In the genomic region with DNA sequence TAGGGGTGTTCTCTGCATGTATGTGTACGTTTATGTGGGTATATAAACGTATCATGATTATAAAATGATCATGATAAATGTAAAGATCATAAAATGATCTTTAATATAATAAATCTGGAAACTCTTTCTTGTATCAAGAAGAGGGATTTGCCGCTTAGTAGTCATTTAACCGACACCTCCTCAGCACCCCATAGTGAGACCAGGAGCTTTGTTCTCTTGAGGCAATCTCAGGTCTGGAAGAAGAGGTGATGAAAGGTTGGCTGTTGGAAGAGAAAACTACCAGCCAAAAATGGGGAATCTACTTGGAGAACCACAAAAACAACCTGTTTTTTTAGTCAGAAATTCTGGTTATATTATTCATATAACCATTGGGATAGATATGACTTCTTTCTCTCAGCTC, we compare ENCODE assay signal across 10 cellular contexts. TPM values are rescaled to one million over a fixed set of nuclear protein-coding genes. Genes with fewer than 3 reads are reported as not detected.
DNase-seq lines count a peak whose midpoint lies in the region; ATAC-seq and TF ChIP-seq lines count a peak whose summit lies in the region.
"Had no signal": no experiment of that assay in that cellular context is flagged by ENCODE, and none has a peak within 500 bp of the region (broad histone marks: within the 10 kb centered on the region; RNA-seq: fewer than 3 reads in every experiment).

No MANE protein-coding gene starts in this region.

- H3K27me3 ChIP-seq in left ventricle myocardium inferior (ENCODE audit: low read depth) (no peaks in the 10 kb centered on the region), right atrium auricular region (no peaks in the 10 kb centered on the region)
- H3K27me3 ChIP-seq in naive thymus-derived CD4-positive, alpha-beta T cell (ENCODE audit: control insufficient read depth in 2 of 2, insufficient read depth in 2 of 2, low read length in 2 of 2), result no peaks in the 10 kb centered on the region

- no peak for DNase-seq in left ventricle myocardium inferior
- no peak for DNase-seq in right atrium auricular region (ENCODE audit: low spot score)
- no peak for DNase-seq in activated naive CD4-positive, alpha-beta T cell treated with anti-CD3 and anti-CD28 coated beads, Interleukin-2, amount 50 U/mL, for 72 hours (ENCODE audit: low spot score in 2 of 2)
- DNase-seq in naive thymus-derived CD4-positive, alpha-beta T cell, result no peak
- no peak for DNase-seq in NCI-H1436 treated with DMSO at 0.1 percent for 48 hours (lab: John Stamatoyannopoulos, UW)
- no peak for DNase-seq in mesothelial cell of epicardium (ENCODE audit: low spot score in 2 of 2, unreplicated experiment in 2 of 2)
- no peak for DNase-seq in SHP77 (lab: John Stamatoyannopoulos, UW)
- no peak for DNase-seq in glutamatergic neuron
- DNase-seq: retina, SW 1271 had no signal

- no peak for TF ChIP-seq CTCF in left ventricle myocardium inferior (IDR thresholded peaks at IDR 0.05; ENCODE audit: borderline replicate concordance)
- TF ChIP-seq CTCF in right atrium auricular region (IDR thresholded peaks at IDR 0.05), result no peak
- no peak for TF ChIP-seq CTCF in mesothelial cell of epicardium (IDR thresholded peaks at IDR 0.05; ENCODE audit: unreplicated experiment)
- no peak for TF ChIP-seq CTCF in glutamatergic neuron (IDR thresholded peaks at IDR 0.05; ENCODE audit: partially characterized antibody, unreplicated experiment)

- intact Hi-C loops in left ventricle myocardium inferior (cut with micrococcal nuclease), result no loop called here
- intact Hi-C loops in naive thymus-derived CD4-positive, alpha-beta T cell (cut with micrococcal nuclease), result no loop called here

- H3K4me1 Mint-ChIP-seq in naive thymus-derived CD4-positive, alpha-beta T cell, result peaks cover 80 to 99% (median 94%) of the 10 kb centered on the region in 7 donors
- peaks cover 12% of the 10 kb centered on the region for H3K4me1 Mint-ChIP-seq in mesothelial cell of epicardium
- peaks cover 13% of the 10 kb centered on the region for H3K4me1 Mint-ChIP-seq in glutamatergic neuron (ENCODE audit: low read depth, unreplicated experiment)

- peaks cover 54% of the 10 kb centered on the region for H3K36me3 ChIP-seq in left ventricle myocardium inferior
- H3K36me3 ChIP-seq in right atrium auricular region, result peaks cover 53% of the 10 kb centered on the region
- peaks cover 0 to 46% (median 22%) of the 10 kb centered on the region in 3 experiments for H3K36me3 ChIP-seq in naive thymus-derived CD4-positive, alpha-beta T cell (ENCODE audit: control insufficient read depth in 2 of 3, insufficient read depth in 3 of 3, low read length in 3 of 3)

- H3K4me3 ChIP-seq in left ventricle myocardium inferior, result no peak overlapping the region
- no peak overlapping the region for H3K4me3 ChIP-seq in right atrium auricular region
- peak overlapping the region; percentile 23 for H3K4me3 ChIP-seq in naive thymus-derived CD4-positive, alpha-beta T cell (ENCODE audit: low read length)

- H3K27me3 Mint-ChIP-seq in naive thymus-derived CD4-positive, alpha-beta T cell, result no peaks in the 10 kb centered on the region
- H3K27me3 Mint-ChIP-seq in mesothelial cell of epicardium (ENCODE audit: low read depth) (no peaks in the 10 kb centered on the region), glutamatergic neuron (ENCODE audit: unreplicated experiment) (peaks cover 2% of the 10 kb centered on the region)

- peak overlapping the region; percentile 85 for H3K27ac ChIP-seq in left ventricle myocardium inferior (replicated peaks)
- peak overlapping the region in 1 of 2 donors; percentile 74 for H3K27ac ChIP-seq in right atrium auricular region
- H3K27ac ChIP-seq in naive thymus-derived CD4-positive, alpha-beta T cell (ENCODE audit: low read depth, low read length), result peak overlapping the region; percentile 69

- POLR2A ChIA-PET in naive thymus-derived CD4-positive, alpha-beta T cell (lab: Charles Lee), result interaction anchor here (0.7 to 33.4 kb wide), 5 partner anchors 9 to 604 kb away, joined by 3 to 853 read pairs (median 77); a partner anchor contains a TSS

- H3K4me1 ChIP-seq in left ventricle myocardium inferior (peaks cover 98% of the 10 kb centered on the region), right atrium auricular region (peaks cover 0 to 86% of the 10 kb centered on the region in 2 donors)
- H3K4me1 ChIP-seq in naive thymus-derived CD4-positive, alpha-beta T cell (ENCODE audit: control insufficient read depth in 2 of 2, insufficient read depth in 2 of 2, low read length in 2 of 2), result peaks cover 83 to 97% of the 10 kb centered on the region in 2 donors

- peaks cover 41 to 43% of the 10 kb centered on the region in 2 donors for H3K36me3 Mint-ChIP-seq in activated naive CD4-positive, alpha-beta T cell treated with anti-CD3 and anti-CD28 coated beads, Interleukin-2, amount 50 U/mL, for 72 hours
- peaks cover 19 to 51% (median 44%) of the 10 kb centered on the region in 5 donors for H3K36me3 Mint-ChIP-seq in naive thymus-derived CD4-positive, alpha-beta T cell
- H3K36me3 Mint-ChIP-seq in mesothelial cell of epicardium, result peaks cover 28% of the 10 kb centered on the region
- H3K36me3 Mint-ChIP-seq in glutamatergic neuron (ENCODE audit: unreplicated experiment), result no peaks in the 10 kb centered on the region

- no peaks in the 10 kb centered on the region for H3K9me3 ChIP-seq in left ventricle myocardium inferior (replicated peaks)
- H3K9me3 ChIP-seq in right atrium auricular region, result no peaks in the 10 kb centered on the region
- H3K9me3 ChIP-seq in naive thymus-derived CD4-positive, alpha-beta T cell (ENCODE audit: control insufficient read depth in 2 of 3, low read length in 3 of 3), result no peaks in the 10 kb centered on the region

- peak overlapping the region; percentile 97 to 100 for H3K27ac Mint-ChIP-seq in activated naive CD4-positive, alpha-beta T cell treated with anti-CD3 and anti-CD28 coated beads, Interleukin-2, amount 50 U/mL, for 72 hours
- peak overlapping the region; percentile 91 to 98 (median 95) for H3K27ac Mint-ChIP-seq in naive thymus-derived CD4-positive, alpha-beta T cell
- no peak overlapping the region for H3K27ac Mint-ChIP-seq in mesothelial cell of epicardium
- no peak overlapping the region for H3K27ac Mint-ChIP-seq in glutamatergic neuron (ENCODE audit: unreplicated experiment)

- peaks cover 0 to 3% of the 10 kb centered on the region in 2 donors for H3K9me3 Mint-ChIP-seq in activated naive CD4-positive, alpha-beta T cell treated with anti-CD3 and anti-CD28 coated beads, Interleukin-2, amount 50 U/mL, for 72 hours
- H3K9me3 Mint-ChIP-seq in naive thymus-derived CD4-positive, alpha-beta T cell, result peaks cover 0 to 2% (median 0%) of the 10 kb centered on the region in 11 donors
- no peaks in the 10 kb centered on the region for H3K9me3 Mint-ChIP-seq in mesothelial cell of epicardium
- H3K9me3 Mint-ChIP-seq in glutamatergic neuron (ENCODE audit: unreplicated experiment), result no peaks in the 10 kb centered on the region

- H3K4me3 Mint-ChIP-seq in naive thymus-derived CD4-positive, alpha-beta T cell, result peak overlapping the region; percentile 43 to 88 (median 77)
- H3K4me3 Mint-ChIP-seq in mesothelial cell of epicardium (no peak overlapping the region), glutamatergic neuron (ENCODE audit: unreplicated experiment) (no peak overlapping the region)

- ATAC-seq in activated naive CD4-positive, alpha-beta T cell treated with anti-CD3 and anti-CD28 coated beads, Interleukin-2, amount 50 U/mL, for 72 hours, result peak; percentile 29 to 38
- ATAC-seq in naive thymus-derived CD4-positive, alpha-beta T cell, result no peak

- CTCF ChIA-PET in naive thymus-derived CD4-positive, alpha-beta T cell (lab: Charles Lee), result interaction anchor here (0.6 kb wide), 1 partner anchor 13 kb away, joined by 3 read pairs; no protein-coding TSS in a partner anchor

RNA-seq across cellular contexts. Expression of a gene that starts 38.7 kb away (rescaled TPM):
- total RNA-seq in left ventricle myocardium inferior (144 TPM), right atrium auricular region (100 to 1,000 TPM; 205 to 210 TPM), mesothelial cell of epicardium (14.6 to 15.8 TPM (median 15.6 TPM) in 3 replicates), glutamatergic neuron (ENCODE audit: unreplicated experiment) (0.96 TPM)
- 10 to 100 TPM; 45.0 to 74.1 TPM for total RNA-seq in activated naive CD4-positive, alpha-beta T cell treated with anti-CD3 and anti-CD28 coated beads, Interleukin-2, amount 50 U/mL, for 72 hours
- 100 to 1,000 TPM in 4 of 5 experiments, 10 to 100 TPM in 1; 63.0 to 171 (median 155) TPM for total RNA-seq in naive thymus-derived CD4-positive, alpha-beta T cell
- 100 to 1,000 TPM; 150 to 263 TPM for polyA plus RNA-seq in naive thymus-derived CD4-positive, alpha-beta T cell

Comparison
In these comparisons a context has a peak if more than half of its experiments do, and no peak if none do; other contexts are left out.
1. H3K27ac Mint-ChIP-seq: peak in activated naive CD4-positive, alpha-beta T cell treated with anti-CD3 and anti-CD28 coated beads, Interleukin-2, amount 50 U/mL, for 72 hours (2 of 2) and naive thymus-derived CD4-positive, alpha-beta T cell (9 of 9); none in mesothelial cell of epicardium (single experiment) and glutamatergic neuron (single experiment).
2. H3K4me3 Mint-ChIP-seq: peak in naive thymus-derived CD4-positive, alpha-beta T cell (10 of 10); none in mesothelial cell of epicardium (single experiment) and glutamatergic neuron (single experiment).